Comparison of ENCODE assay signal across 8 cellular contexts in genomic region chr10:28991738-28992270, GRCh38.
DNase-seq lines count a peak whose midpoint lies in the region; ATAC-seq and TF ChIP-seq lines count a peak whose summit lies in the region.

No MANE protein-coding gene starts in this region.

- H3K4me1 ChIP-seq in breast epithelium (no peaks in the 10 kb centered on the region), liver (ENCODE audit: control insufficient read depth in 4 of 4, insufficient read depth in 4 of 4, low read length in 3 of 4) (no peaks in the 10 kb centered on the region), testis (no peaks in the 10 kb centered on the region)

- no peak overlapping the region for H3K27ac Mint-ChIP-seq in HFFc6

- no peak for ATAC-seq in HG02678 (IDR thresholded peaks at IDR 0.05; ENCODE audit: unreplicated experiment)

- H3K27me3 Mint-ChIP-seq in HFFc6 (ENCODE audit: insufficient read depth), result peaks cover 10% of the 10 kb centered on the region

- no peaks in the 10 kb centered on the region for H3K9me3 ChIP-seq in breast epithelium
- no peaks in the 10 kb centered on the region for H3K9me3 ChIP-seq in liver (ENCODE audit: control insufficient read depth in 4 of 4, low read length in 3 of 4)
- H3K9me3 ChIP-seq in testis, result no peaks in the 10 kb centered on the region

- 22% methylated on average over 1 of the region's 1 CpG for WGBS in liver
- 65 to 67% methylated on average over 1 of the region's 1 CpG for WGBS in testis, 2 donors

- H3K27me3 ChIP-seq in breast epithelium (no peaks in the 10 kb centered on the region), liver (ENCODE audit: control insufficient read depth in 4 of 4, insufficient read depth in 4 of 4, low read length in 3 of 4) (no peaks in the 10 kb centered on the region), testis (no peaks in the 10 kb centered on the region)

- H3K9me3 Mint-ChIP-seq in HFFc6, result no peaks in the 10 kb centered on the region; the same call in 1 of the 2 replicates

- H3K36me3 ChIP-seq in breast epithelium (no peaks in the 10 kb centered on the region), liver (ENCODE audit: control insufficient read depth in 4 of 4, insufficient read depth in 3 of 4, low read depth in 1 of 4, low read length in 3 of 4) (no peaks in the 10 kb centered on the region), testis (ENCODE audit: low read depth, missing control alignments) (no peaks in the 10 kb centered on the region)

- TF ChIP-seq POLR2A in breast epithelium (IDR thresholded peaks at IDR 0.05) (no peak), testis (IDR thresholded peaks at IDR 0.05) (no peak)

- peaks cover 14% of the 10 kb centered on the region for H3K4me1 Mint-ChIP-seq in HFFc6 (ENCODE audit: low read depth)

- peak; percentile 97 to 100 for TF ChIP-seq RAD21 in liver (IDR thresholded peaks at IDR 0.05)

- H3K27ac ChIP-seq in breast epithelium (peak overlapping the region in 1 of 2 donors; percentile 33), liver (ENCODE audit: low read depth in 1 of 2, low read length in 2 of 2) (no peak overlapping the region), testis (no peak overlapping the region)

- TF ChIP-seq CTCF in HFFc6 (IDR thresholded peaks at IDR 0.05) (peak; percentile 81), breast epithelium (IDR thresholded peaks at IDR 0.05) (peak in 2 of 3 donors; percentile 51 to 62), liver (IDR thresholded peaks at IDR 0.05; ENCODE audit: low read depth, low read length, missing input control) (peak; percentile 88), testis (IDR thresholded peaks at IDR 0.05) (peak; percentile 64 to 70 (median 66))

- no peak overlapping the region for H3K4me3 ChIP-seq in breast epithelium
- no peak overlapping the region for H3K4me3 ChIP-seq in liver (ENCODE audit: low read depth in 1 of 3, low read length in 3 of 3)
- no peak overlapping the region for H3K4me3 ChIP-seq in testis

- H3K36me3 Mint-ChIP-seq in HFFc6 (ENCODE audit: low read depth), result no peaks in the 10 kb centered on the region

- H3K4me3 Mint-ChIP-seq in HFFc6, result no peak overlapping the region

- H3K9ac ChIP-seq in liver (ENCODE audit: low read depth in 1 of 2, low read length in 2 of 2), result no peak overlapping the region

- DNase-seq in D341Med (ENCODE audit: low spot score) (peak; percentile 65), HFFc6 (no peak), SHP77 (lab: John Stamatoyannopoulos, UW) (peak; percentile 29 to 33), breast epithelium (ENCODE audit: low spot score in 2 of 2) (no peak), testis (peak; percentile 44), DMS79 treated with DMSO at 0.1 percent for 48 hours (lab: John Stamatoyannopoulos, UW) (no peak)

- intact Hi-C loops in breast epithelium (cut with DNase I; ENCODE audit: low total_unique reads) (no loop called here), testis (cut with DNase I; ENCODE audit: low total_unique reads) (loop anchor here (10.0 kb wide), 1 partner anchor 327 kb away; no protein-coding TSS in a partner anchor)

TF ChIP-seq in liver, 16 proteins besides CTCF, POLR2A, EP300 and RAD21:
- no peak for TF ChIP-seq EGR1 (IDR thresholded peaks at IDR 0.05; ENCODE audit: low read depth in 2 of 2)
- TF ChIP-seq JUND (IDR thresholded peaks at IDR 0.05), result no peak
- no peak for TF ChIP-seq TAF1 (conservative IDR thresholded peaks at IDR 0.05)
- TF ChIP-seq NR2F2 (IDR thresholded peaks at IDR 0.05), result no peak
- TF ChIP-seq HNF4G (IDR thresholded peaks at IDR 0.05), result no peak
- no peak for TF ChIP-seq SP1 (IDR thresholded peaks at IDR 0.05)
- no peak for TF ChIP-seq ZBTB33 (IDR thresholded peaks at IDR 0.05)
- no peak for TF ChIP-seq GABPA (IDR thresholded peaks at IDR 0.05 in 1 of 2, conservative IDR thresholded peaks at IDR 0.05 in 1 of 2)
- no peak for TF ChIP-seq MAX (IDR thresholded peaks at IDR 0.05)
- no peak for TF ChIP-seq FOXA2 (IDR thresholded peaks at IDR 0.05)
- no peak for TF ChIP-seq HNF4A (conservative IDR thresholded peaks at IDR 0.05)
- TF ChIP-seq FOXA1 (IDR thresholded peaks at IDR 0.05), result no peak
- no peak for TF ChIP-seq REST (IDR thresholded peaks at IDR 0.05)
- TF ChIP-seq RXRA (IDR thresholded peaks at IDR 0.05), result no peak
- no peak for TF ChIP-seq YY1 (IDR thresholded peaks at IDR 0.05)
- TF ChIP-seq ATF3 (IDR thresholded peaks at IDR 0.05), result no peak

Comparison
In these comparisons a context has a peak if more than half of its experiments do, and no peak if none do; other contexts are left out.
1. DNase-seq: peak in D341Med (single experiment), SHP77 (2 of 2) and testis (single experiment); none in HFFc6 (single experiment), breast epithelium (0 of 2) and DMS79 treated with DMSO at 0.1 percent for 48 hours (single experiment).
2. Peak in every context shown above with its lines, with median percentiles within 50 percentile points of each other: CTCF ChIP-seq.